10 cellular contexts compared by ENCODE assay signal in genomic region chr2:109209412-109209811, GRCh38.
DNase-seq lines count a peak whose midpoint lies in the region; ATAC-seq and TF ChIP-seq lines count a peak whose summit lies in the region.
"Had no signal": no experiment of that assay in that cellular context is flagged by ENCODE, and none has a peak within 500 bp of the region (broad histone marks: within the 10 kb centered on the region; RNA-seq: fewer than 3 reads in every experiment).

No MANE protein-coding gene starts in this region.

- no peaks in the 10 kb centered on the region for H3K27me3 ChIP-seq in breast epithelium

- intact Hi-C loops in Right ventricle myocardium superior (cut with DNase I) (loop anchor here (10.0 kb wide), 1 partner anchor 75 kb away; no protein-coding TSS in a partner anchor), Right ventricle myocardium inferior (cut with DNase I) (no loop called here), breast epithelium (cut with DNase I; ENCODE audit: low total_unique reads) (no loop called here)

- peak; percentile 18 for ATAC-seq in Right ventricle myocardium superior (ENCODE audit: poor library complexity)
- ATAC-seq in Right ventricle myocardium inferior = no peak
- ATAC-seq in HG03108 (IDR thresholded peaks at IDR 0.05; ENCODE audit: unreplicated experiment) = no peak
- no peak for ATAC-seq in GM21576 (IDR thresholded peaks at IDR 0.05; ENCODE audit: unreplicated experiment)
- ATAC-seq: GM12878 had no signal

- H3K4me1 ChIP-seq in breast epithelium = peaks cover 0 to 4% of the 10 kb centered on the region in 2 donors

- no peak for TF ChIP-seq CTCF in breast epithelium (IDR thresholded peaks at IDR 0.05)

- no peak for DNase-seq in Right ventricle myocardium superior
- no peak for DNase-seq in Right ventricle myocardium inferior (ENCODE audit: missing footprints)
- DNase-seq in breast epithelium (ENCODE audit: low spot score in 2 of 2) = no peak
- peak; percentile 82 for DNase-seq in iris pigment epithelial cell (ENCODE audit: low read depth)
- DNase-seq in NCI-H1092 treated with DMSO at 0.1 percent for 48 hours (lab: John Stamatoyannopoulos, UW) = no peak
- no peak for DNase-seq in activated CD4-positive, alpha-beta T cell treated with anti-CD3 and anti-CD28 coated beads, Interleukin-2, amount 50 U/mL, for 4 hours
- DNase-seq: activated naive CD4-positive, alpha-beta T cell treated with anti-CD3 and anti-CD28 coated beads, Interleukin-2, amount 10 ng/mL, durations not matched to agents 7 days and 5 days had no signal

- peak overlapping the region; percentile 34 to 62 for H3K27ac ChIP-seq in breast epithelium

- H3K36me3 ChIP-seq in breast epithelium = no peaks in the 10 kb centered on the region

- H3K4me3 ChIP-seq in breast epithelium = no peak overlapping the region
- H3K4me3 ChIP-seq: GM12878 had no signal

- H3K9me3 ChIP-seq in breast epithelium = no peaks in the 10 kb centered on the region

- no peak for TF ChIP-seq POLR2A in breast epithelium (IDR thresholded peaks at IDR 0.05)
